In the genomic region with DNA sequence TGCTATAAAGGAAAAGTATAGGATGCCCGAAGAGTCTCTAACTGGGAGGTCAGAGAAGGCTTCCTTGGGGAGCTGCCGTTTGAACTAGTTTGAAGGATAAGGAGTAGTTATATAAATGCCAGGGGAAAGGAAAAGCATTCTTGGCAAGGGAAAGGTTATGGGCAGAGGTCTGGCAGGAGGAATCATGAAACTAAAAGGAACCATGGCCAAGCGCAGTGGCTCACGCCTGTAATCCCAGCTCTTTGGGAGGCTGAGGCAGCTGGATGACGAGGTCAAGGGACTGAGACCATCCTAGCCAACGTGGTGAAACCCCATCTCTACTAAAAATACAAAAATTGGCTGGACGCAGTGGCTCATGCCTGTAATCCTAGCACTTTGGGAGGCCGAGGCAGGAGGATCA, we compare ENCODE assay signal across 19 cellular contexts.
DNase-seq lines count a peak whose midpoint lies in the region; ATAC-seq and TF ChIP-seq lines count a peak whose summit lies in the region.
"Had no signal": no experiment of that assay in that cellular context is flagged by ENCODE, and none has a peak within 500 bp of the region (broad histone marks: within the 10 kb centered on the region; RNA-seq: fewer than 3 reads in every experiment).

No MANE protein-coding gene starts in this region.

- H3K4me3 Mint-ChIP-seq in activated B cell treated with CpG ODN at 0.5 μM for 24 hours (no peak overlapping the region), nephron (no peak overlapping the region)
- peak overlapping the region in 1 of 2 donors; percentile 2 for H3K4me3 Mint-ChIP-seq in stimulated activated naive B cell treated with anti-CD40 and anti-IgM and Interleukin-4, amounts not matched to agents 10 μg/mL and 1 μg/mL and 100 μg/mL, for 72 hours

- no peaks in the 10 kb centered on the region for H3K27me3 ChIP-seq in BLaER1 treated with 17β-estradiol and CSF1 and Interleukin-3, amounts not matched to agents 10 nM and 100 nM

- POLR2A ChIA-PET in activated B cell treated with CpG ODN at 0.5 μM for 24 hours (lab: Charles Lee): interaction anchor here (1.9 to 2.1 kb wide), 2 partner anchors 8 to 318 kb away, joined by 5 to 28 read pairs; no protein-coding TSS in a partner anchor

- H3K9ac ChIP-seq in BLaER1 treated with 17β-estradiol and CSF1 and Interleukin-3, amounts not matched to agents 10 nM and 100 nM: no peak overlapping the region

- H3K4me1 Mint-ChIP-seq in activated B cell treated with CpG ODN at 0.5 μM for 24 hours: peaks cover 38% of the 10 kb centered on the region
- H3K4me1 Mint-ChIP-seq in nephron: peaks cover 40% of the 10 kb centered on the region
- H3K4me1 Mint-ChIP-seq in stimulated activated naive B cell treated with anti-CD40 and anti-IgM and Interleukin-4, amounts not matched to agents 10 μg/mL and 1 μg/mL and 100 μg/mL, for 72 hours: peaks cover 44 to 74% of the 10 kb centered on the region in 2 donors

- H3K27me3 Mint-ChIP-seq in activated B cell treated with CpG ODN at 0.5 μM for 24 hours (peaks cover 4% of the 10 kb centered on the region), nephron (ENCODE audit: low read depth) (no peaks in the 10 kb centered on the region)
- H3K27me3 Mint-ChIP-seq in stimulated activated naive B cell treated with anti-CD40 and anti-IgM and Interleukin-4, amounts not matched to agents 10 μg/mL and 1 μg/mL and 100 μg/mL, for 72 hours: no peaks in the 10 kb centered on the region

- ATAC-seq in activated B cell treated with CpG ODN at 0.5 μM for 24 hours (ENCODE audit: low read depth) (no peak), GM19328 (IDR thresholded peaks at IDR 0.05; ENCODE audit: unreplicated experiment) (no peak), HG03159 (IDR thresholded peaks at IDR 0.05; ENCODE audit: unreplicated experiment) (no peak), HG02623 (IDR thresholded peaks at IDR 0.05; ENCODE audit: unreplicated experiment) (no peak)
- no peak for ATAC-seq in stimulated activated naive B cell treated with anti-CD40 and anti-IgM and Interleukin-4, amounts not matched to agents 10 μg/mL and 1 μg/mL and 100 μg/mL, for 72 hours (replicated peaks)
- ATAC-seq: SK-N-SH treated with all-trans-retinoic acid at 6 μM for 48 hours had no signal

- H3K27ac ChIP-seq in BLaER1 treated with 17β-estradiol and CSF1 and Interleukin-3, amounts not matched to agents 10 nM and 100 nM: peak overlapping the region in 7 of 11 experiments; percentile 8 to 80 (median 61); a peak in 5 of 22 replicates
- H3K27ac ChIP-seq: SJCRH30 had no signal

- DNase-seq in activated B cell treated with CpG ODN at 0.5 μM for 24 hours: no peak
- no peak for DNase-seq in stimulated activated naive B cell treated with anti-CD40 and anti-IgM and Interleukin-4, amounts not matched to agents 10 μg/mL and 1 μg/mL and 100 μg/mL, for 72 hours
- DNase-seq in AG08396 (ENCODE audit: low spot score): no peak
- DNase-seq: Karpas-422, NCI-H1092 treated with DMSO at 0.1 percent for 48 hours, NCI-H1436, NCI-H187, NCI-H2081 treated with DMSO at 0.1 percent for 48 hours, NCI-H2171, NCI-H226, NCI-H510A, NCI-H69, SJCRH30 had no signal

- TF ChIP-seq CTCF in activated B cell treated with CpG ODN at 0.5 μM for 24 hours (IDR thresholded peaks at IDR 0.05) (no peak), nephron (IDR thresholded peaks at IDR 0.05; ENCODE audit: unreplicated experiment in 3 of 3) (no peak)

- H4K20me1 ChIP-seq in BLaER1 treated with 17β-estradiol and CSF1 and Interleukin-3, amounts not matched to agents 10 nM and 100 nM: no peaks in the 10 kb centered on the region

- peaks cover 36 to 88% (median 69%) of the 10 kb centered on the region in 10 experiments for H3K4me1 ChIP-seq in BLaER1 treated with 17β-estradiol and CSF1 and Interleukin-3, amounts not matched to agents 10 nM and 100 nM

- CTCF ChIA-PET in activated B cell treated with CpG ODN at 0.5 μM for 24 hours (lab: Charles Lee): interaction anchor here (3.2 kb wide), 1 partner anchor 21 kb away, joined by 14 read pairs; no protein-coding TSS in a partner anchor

- intact Hi-C loops in activated B cell treated with CpG ODN at 0.5 μM for 24 hours (cut with micrococcal nuclease): no loop called here

- peak overlapping the region; percentile 69 to 91 (median 82); a peak in 20 of 22 replicates for H3K4me2 ChIP-seq in BLaER1 treated with 17β-estradiol and CSF1 and Interleukin-3, amounts not matched to agents 10 nM and 100 nM

- H3K36me3 ChIP-seq in BLaER1 treated with 17β-estradiol and CSF1 and Interleukin-3, amounts not matched to agents 10 nM and 100 nM: no peaks in the 10 kb centered on the region
- H3K36me3 ChIP-seq: SJCRH30 had no signal

- H3K4me3 ChIP-seq in BLaER1 treated with 17β-estradiol and CSF1 and Interleukin-3, amounts not matched to agents 10 nM and 100 nM: no peak overlapping the region
- H3K4me3 ChIP-seq: SJCRH30 had no signal

- H3K27ac Mint-ChIP-seq in activated B cell treated with CpG ODN at 0.5 μM for 24 hours (peak overlapping the region; percentile 9), nephron (peak overlapping the region; percentile 56 to 76 (median 66))
- H3K27ac Mint-ChIP-seq in stimulated activated naive B cell treated with anti-CD40 and anti-IgM and Interleukin-4, amounts not matched to agents 10 μg/mL and 1 μg/mL and 100 μg/mL, for 72 hours: peak overlapping the region; percentile 63

- no peaks in the 10 kb centered on the region for H3K9me3 ChIP-seq in BLaER1 treated with 17β-estradiol and CSF1 and Interleukin-3, amounts not matched to agents 10 nM and 100 nM (replicated peaks in 1 of 11)
- H3K9me3 ChIP-seq: SJCRH30 had no signal

- no peaks in the 10 kb centered on the region for H3K9me3 Mint-ChIP-seq in activated B cell treated with CpG ODN at 0.5 μM for 24 hours
- H3K9me3 Mint-ChIP-seq in nephron: no peaks in the 10 kb centered on the region
- no peaks in the 10 kb centered on the region for H3K9me3 Mint-ChIP-seq in stimulated activated naive B cell treated with anti-CD40 and anti-IgM and Interleukin-4, amounts not matched to agents 10 μg/mL and 1 μg/mL and 100 μg/mL, for 72 hours

- H3K36me3 Mint-ChIP-seq in activated B cell treated with CpG ODN at 0.5 μM for 24 hours (ENCODE audit: low read depth): no peaks in the 10 kb centered on the region
- H3K36me3 Mint-ChIP-seq in nephron (ENCODE audit: low read depth): no peaks in the 10 kb centered on the region
- H3K36me3 Mint-ChIP-seq in stimulated activated naive B cell treated with anti-CD40 and anti-IgM and Interleukin-4, amounts not matched to agents 10 μg/mL and 1 μg/mL and 100 μg/mL, for 72 hours: peaks cover 0 to 1% of the 10 kb centered on the region in 2 donors

Comparison
In these comparisons a context has a peak if more than half of its experiments do, and no peak if none do; other contexts are left out.
1. H3K27ac Mint-ChIP-seq: peak in every context shown above with its lines; median percentile 66 in nephron; 63 in stimulated activated naive B cell treated with anti-CD40 and anti-IgM and Interleukin-4, amounts not matched to agents 10 μg/mL and 1 μg/mL and 100 μg/mL, for 72 hours; 9 in activated B cell treated with CpG ODN at 0.5 μM for 24 hours.